26 cellular contexts compared by ENCODE assay signal in genomic region chr2:224569654-224570053, GRCh38. TPM values are rescaled to one million over a fixed set of nuclear protein-coding genes. Genes with fewer than 3 reads are reported as not detected.
DNase-seq lines count a peak whose midpoint lies in the region; ATAC-seq, FAIRE-seq and TF ChIP-seq lines count a peak whose summit lies in the region.
"Had no signal": no experiment of that assay in that cellular context is flagged by ENCODE, and none has a peak within 500 bp of the region (broad histone marks: within the 10 kb centered on the region; RNA-seq: fewer than 3 reads in every experiment).

No MANE protein-coding gene starts in this region.

- peaks cover 8% of the 10 kb centered on the region; the same call in 1 of the 2 replicates for H4K20me1 ChIP-seq in Karpas-422 (ENCODE audit: insufficient read depth, low read depth, low read length)
- H4K20me1 ChIP-seq in osteoblast (ENCODE audit: insufficient read depth, low read length) = peaks cover 75% of the 10 kb centered on the region

- TF ChIP-seq POLR2A in GM12892 (IDR thresholded peaks at IDR 0.05; ENCODE audit: low read depth, low read length) (no peak), prostate gland (IDR thresholded peaks at IDR 0.05) (no peak), gastrocnemius medialis (IDR thresholded peaks at IDR 0.05) (no peak)

- H3K4me3 ChIP-seq in ACC112 (ENCODE audit: low read depth, low read length) (no peak overlapping the region), Karpas-422 (ENCODE audit: low read length) (no peak overlapping the region), endocrine pancreas (ENCODE audit: control insufficient read depth, insufficient read depth, low read length) (peak overlapping the region; percentile 2), osteoblast (ENCODE audit: insufficient read depth, low read length) (no peak overlapping the region), prostate gland (no peak overlapping the region), gastrocnemius medialis (no peak overlapping the region)
- H3K4me3 ChIP-seq: hepatocyte, left lung, ovary, SK-N-MC had no signal

- DNase-seq in Karpas-422 (no peak), osteoblast (ENCODE audit: insufficient read length, low spot score, missing footprints) (no peak), GM12892 (ENCODE audit: insufficient read length) (no peak), prostate gland (ENCODE audit: low spot score) (no peak), gastrocnemius medialis (no peak), glomerular visceral epithelial cell (ENCODE audit: extremely low spot score) (no peak)
- DNase-seq: activated CD4-positive, alpha-beta T cell treated with anti-CD3 and anti-CD28 coated beads for 4 hours; BE2C; central memory CD4-positive, alpha-beta T cell; DMS79 treated with DMSO at 0.1 percent for 48 hours; foreskin keratinocyte; H7; left lung; natural killer cell; NCI-H187; NCI-H748 treated with DMSO at 0.1 percent for 48 hours; ovary; T-helper 2 cell; trophoblast cell had no signal

- H3K79me2 ChIP-seq in ACC112 (ENCODE audit: control insufficient read depth, insufficient read depth, low read length, unreplicated experiment) = peaks cover 99% of the 10 kb centered on the region
- H3K79me2 ChIP-seq in Karpas-422 (ENCODE audit: low read length) = peaks cover 100% of the 10 kb centered on the region
- H3K79me2 ChIP-seq in osteoblast (ENCODE audit: insufficient read depth, low read length) = peaks cover 99% of the 10 kb centered on the region

- no peak for ATAC-seq in gastrocnemius medialis
- ATAC-seq: foreskin keratinocyte, left lung, natural killer cell, sciatic nerve had no signal

- no peaks in the 10 kb centered on the region for H3K9me2 ChIP-seq in Karpas-422 (replicated peaks; ENCODE audit: insufficient read depth, low read length)

- TF ChIP-seq CTCF in osteoblast (IDR thresholded peaks at IDR 0.05; ENCODE audit: extremely low read depth, low read depth, low read length) = no peak
- no peak for TF ChIP-seq CTCF in prostate gland (IDR thresholded peaks at IDR 0.05)
- TF ChIP-seq CTCF in gastrocnemius medialis (IDR thresholded peaks at IDR 0.05 in 4 of 5, conservative IDR thresholded peaks at IDR 0.05 in 1 of 5) = no peak

- H2AFZ ChIP-seq in ACC112 (ENCODE audit: low read length, unreplicated experiment) (no peak overlapping the region), Karpas-422 (ENCODE audit: low read length) (no peak overlapping the region), osteoblast (ENCODE audit: low read length) (no peak overlapping the region)
- H2AFZ ChIP-seq: hepatocyte had no signal

- FAIRE-seq in GM12892 (lab: Jason Lieb, UNC) = no peak
- FAIRE-seq: A204.1 had no signal

- peaks cover 30% of the 10 kb centered on the region for H3K4me1 ChIP-seq in ACC112 (ENCODE audit: control insufficient read depth, insufficient read depth, low read length, unreplicated experiment)
- H3K4me1 ChIP-seq in Karpas-422 (ENCODE audit: low read length) = peaks cover 56% of the 10 kb centered on the region
- peaks cover 30% of the 10 kb centered on the region for H3K4me1 ChIP-seq in endocrine pancreas (ENCODE audit: control insufficient read depth, insufficient read depth, low read length)
- peaks cover 7% of the 10 kb centered on the region for H3K4me1 ChIP-seq in osteoblast (ENCODE audit: insufficient read depth, low read length)
- peaks cover 6% of the 10 kb centered on the region for H3K4me1 ChIP-seq in prostate gland (replicated peaks)
- peaks cover 68 to 79% of the 10 kb centered on the region in 2 donors for H3K4me1 ChIP-seq in gastrocnemius medialis
- H3K4me1 ChIP-seq: BE2C had no signal

- no peaks in the 10 kb centered on the region; the same call in 1 of the 2 replicates for H3K9me3 ChIP-seq in Karpas-422 (ENCODE audit: low read length)
- no peaks in the 10 kb centered on the region for H3K9me3 ChIP-seq in endocrine pancreas (ENCODE audit: control insufficient read depth, low read length)
- no peaks in the 10 kb centered on the region for H3K9me3 ChIP-seq in osteoblast (ENCODE audit: low read depth, low read length)
- no peaks in the 10 kb centered on the region for H3K9me3 ChIP-seq in prostate gland
- H3K9me3 ChIP-seq in gastrocnemius medialis = no peaks in the 10 kb centered on the region
- H3K9me3 ChIP-seq: BE2C, ovary had no signal

- H3K4me2 ChIP-seq in Karpas-422 (ENCODE audit: low read depth, low read length, poor library complexity, severe bottlenecking) = no peak overlapping the region
- H3K4me2 ChIP-seq in osteoblast (ENCODE audit: insufficient read depth, low read length) = no peak overlapping the region
- H3K4me2 ChIP-seq: hepatocyte had no signal

- no peaks in the 10 kb centered on the region for H3K27me3 ChIP-seq in ACC112 (ENCODE audit: insufficient read depth, low read length)
- no peaks in the 10 kb centered on the region for H3K27me3 ChIP-seq in Karpas-422 (ENCODE audit: low read length)
- H3K27me3 ChIP-seq in endocrine pancreas (ENCODE audit: control insufficient read depth, insufficient read depth, low read length) = no peaks in the 10 kb centered on the region
- H3K27me3 ChIP-seq in osteoblast (ENCODE audit: insufficient read depth, low read length) = no peaks in the 10 kb centered on the region
- no peaks in the 10 kb centered on the region for H3K27me3 ChIP-seq in prostate gland (replicated peaks; ENCODE audit: insufficient read depth)
- no peaks in the 10 kb centered on the region for H3K27me3 ChIP-seq in gastrocnemius medialis
- H3K27me3 ChIP-seq: BE2C, foreskin keratinocyte, hepatocyte, left lung, ovary had no signal

- in situ Hi-C loops in gastrocnemius medialis (cut with MboI; ENCODE audit: low sequenced_read_pairs in 4 of 4) = loop anchor here in 1 of 4 donors (25.0 kb wide), 1 partner anchor 607 kb away; the partner anchor contains the start of gene MRPL44

- intact Hi-C loops in prostate gland (cut with DNase I) (no loop called here), gastrocnemius medialis (cut with DNase I; ENCODE audit: low total_unique reads) (no loop called here)

- H3K9ac ChIP-seq in Karpas-422 (ENCODE audit: low read length) (no peak overlapping the region), endocrine pancreas (ENCODE audit: control insufficient read depth, insufficient read depth, low read length) (no peak overlapping the region)

- H3K36me3 ChIP-seq in ACC112 (ENCODE audit: insufficient read depth, low read length) (peaks cover 13% of the 10 kb centered on the region), Karpas-422 (ENCODE audit: insufficient read depth, low read length) (peaks cover 22% of the 10 kb centered on the region), endocrine pancreas (ENCODE audit: control insufficient read depth, insufficient read depth, low read length) (no peaks in the 10 kb centered on the region), osteoblast (ENCODE audit: insufficient read depth, low read length) (no peaks in the 10 kb centered on the region), prostate gland (no peaks in the 10 kb centered on the region), gastrocnemius medialis (no peaks in the 10 kb centered on the region)
- H3K36me3 ChIP-seq: left lung, ovary had no signal

- peak overlapping the region; percentile 54; the same call in 1 of the 2 replicates for H3K27ac ChIP-seq in ACC112 (ENCODE audit: low read depth, low read length)
- peak overlapping the region; percentile 47 for H3K27ac ChIP-seq in Karpas-422 (ENCODE audit: low read length)
- H3K27ac ChIP-seq in osteoblast (ENCODE audit: low read depth, low read length) = peak overlapping the region; percentile 63
- no peak overlapping the region for H3K27ac ChIP-seq in prostate gland
- peak overlapping the region in 2 of 4 donors; percentile 2 to 17 for H3K27ac ChIP-seq in gastrocnemius medialis
- H3K27ac ChIP-seq: foreskin keratinocyte, hepatocyte, left lung, ovary, RWPE1, SK-N-MC had no signal

RNA-seq across cellular contexts. Expression of gene CUL3, which starts 15.5 kb away (rescaled TPM):
- total RNA-seq in Karpas-422 (2014; rRNA removed; shearing (Covaris generic); ENCODE audit: low replicate concordance) = 74.5 and 132 TPM in 2 replicates
- total RNA-seq in osteoblast (59.5 and 64.4 TPM in 2 replicates), prostate gland (10 to 100 TPM; 69.2 to 90.5 TPM), gastrocnemius medialis (100 to 1,000 TPM in 3 of 4 donors, 10 to 100 TPM in 1; 94.1 to 120 (median 109) TPM)
- polyA plus RNA-seq in GM12892 (2012; ENCODE audit: missing spikeins) = 64.7 TPM

Comparison
In these comparisons a context has a peak if more than half of its experiments do, and no peak if none do; other contexts are left out.
1. H3K27ac ChIP-seq: peak in ACC112 (single experiment), Karpas-422 (single experiment) and osteoblast (single experiment); none in prostate gland (0 of 2).